Comparison of ENCODE assay signal across 17 cellular contexts in genomic region chrX:43121637-43122036, GRCh38.
A peak's percentile ranks its signal among the peaks of the same experiment; 100 is the strongest.
DNase-seq lines count a peak whose midpoint lies in the region; TF ChIP-seq lines count a peak whose summit lies in the region.
"Had no signal": no experiment of that assay in that cellular context is flagged by ENCODE, and none has a peak within 500 bp of the region (broad histone marks: within the 10 kb centered on the region; RNA-seq: fewer than 3 reads in every experiment).

No MANE protein-coding gene starts in this region.

- H3K79me1 ChIP-seq in mesendoderm (ENCODE audit: low read length), result no peaks in the 10 kb centered on the region

- no CpG with 5 or more reads among the region's 1 CpG for WGBS in mesendoderm (ENCODE audit: extremely low coverage, insufficient coverage, low lambda C conversion rate)

- no peaks in the 10 kb centered on the region for H3K36me3 Mint-ChIP-seq in chondrocyte (ENCODE audit: low read depth)

- H3K4me3 ChIP-seq in LNCaP clone FGC (ENCODE audit: low read depth, low read length) (no peak overlapping the region), mesendoderm (ENCODE audit: low read length) (no peak overlapping the region), MG63 (no peak overlapping the region)
- H3K4me3 ChIP-seq: SK-N-MC had no signal

- no peaks in the 10 kb centered on the region for H3K9me3 Mint-ChIP-seq in chondrocyte (ENCODE audit: low read depth)

- no peak overlapping the region for H3K23ac ChIP-seq in mesendoderm (ENCODE audit: low read length)

- H3K9ac ChIP-seq in mesendoderm (ENCODE audit: low read length), result no peak overlapping the region

- H3K27me3 Mint-ChIP-seq in chondrocyte (ENCODE audit: low read depth), result no peaks in the 10 kb centered on the region
- H3K27me3 Mint-ChIP-seq: progenitor cell of endocrine pancreas had no signal

- H3K4me3 Mint-ChIP-seq in chondrocyte (ENCODE audit: unreplicated experiment), result no peak overlapping the region

- no peaks in the 10 kb centered on the region for H3K4me1 Mint-ChIP-seq in chondrocyte (ENCODE audit: low read depth)

- H2BK5ac ChIP-seq in mesendoderm (ENCODE audit: low read length), result no peak overlapping the region

- no peak overlapping the region for H3K27ac ChIP-seq in mesendoderm (ENCODE audit: low read depth, low read length)
- H3K27ac ChIP-seq: brain microvascular endothelial cell, HL-60, SK-N-MC had no signal

- DNase-seq in NCI-H748 (lab: John Stamatoyannopoulos, UW; ENCODE audit: unreplicated experiment), result peak; percentile 0
- no peak for DNase-seq in NCI-H748 treated with DMSO at 0.1 percent for 48 hours (lab: John Stamatoyannopoulos, UW)
- no peak for DNase-seq in LNCaP clone FGC (ENCODE audit: low read depth)
- DNase-seq in chondrocyte (ENCODE audit: low spot score), result no peak
- DNase-seq in mesendoderm, result peak; percentile 39
- DNase-seq in MG63, result no peak
- DNase-seq in head of caudate nucleus, result no peak
- DNase-seq in NCI-H2029 treated with DMSO at 0.1 percent for 48 hours (lab: John Stamatoyannopoulos, UW), result no peak
- DNase-seq: activated gamma-delta T cell; brain microvascular endothelial cell; HCEC 1CT; kidney; stimulated activated CD4-positive, alpha-beta T cell treated with anti-CD3 and anti-CD28 coated beads, Interleukin-12 subunit alpha, Interleukin-12 subunit beta, amount 100 ng/mL, for 4 hours had no signal

- H3K79me2 ChIP-seq in mesendoderm (ENCODE audit: control insufficient read depth, insufficient read depth, low read length), result no peaks in the 10 kb centered on the region

- no peak overlapping the region for H3K4ac ChIP-seq in mesendoderm (ENCODE audit: low read depth, low read length)

- intact Hi-C loops in head of caudate nucleus (cut with DNase I), result no loop called here

- H4K5ac ChIP-seq in mesendoderm (ENCODE audit: low read length), result no peak overlapping the region

- H3K36me3 ChIP-seq in mesendoderm (ENCODE audit: control insufficient read depth, insufficient read depth, low read length) (no peaks in the 10 kb centered on the region), MG63 (no peaks in the 10 kb centered on the region)
- H3K36me3 ChIP-seq: brain microvascular endothelial cell had no signal

- H2BK120ac ChIP-seq in mesendoderm (ENCODE audit: low read depth, low read length), result no peak overlapping the region

- H3K9me3 ChIP-seq in MG63, result no peaks in the 10 kb centered on the region
- H3K9me3 ChIP-seq: Caco-2 had no signal

- no peak overlapping the region for H2AK5ac ChIP-seq in mesendoderm (ENCODE audit: low read length)

- no peak overlapping the region for H3K18ac ChIP-seq in mesendoderm (ENCODE audit: low read length)

- no peak overlapping the region for H3K56ac ChIP-seq in mesendoderm (ENCODE audit: low read length)

- no peak overlapping the region for H4K8ac ChIP-seq in mesendoderm (ENCODE audit: low read depth, low read length)

- H3K27ac Mint-ChIP-seq in chondrocyte (ENCODE audit: unreplicated experiment), result no peak overlapping the region
- H3K27ac Mint-ChIP-seq: progenitor cell of endocrine pancreas had no signal

- H3K4me2 ChIP-seq in mesendoderm (ENCODE audit: low read length), result no peak overlapping the region

- H2BK15ac ChIP-seq in mesendoderm (replicated peaks; ENCODE audit: low read depth), result no peak overlapping the region

- TF ChIP-seq CTCF in LNCaP clone FGC (IDR thresholded peaks at IDR 0.05; ENCODE audit: control insufficient read depth, extremely low read depth, insufficient read depth) (peak; percentile 21; the same call in 1 of the 2 replicates), chondrocyte (IDR thresholded peaks at IDR 0.05) (peak; percentile 8)

- H3K4me1 ChIP-seq in mesendoderm (ENCODE audit: control insufficient read depth, low read depth, low read length), result no peaks in the 10 kb centered on the region
- H3K4me1 ChIP-seq: Caco-2 had no signal

- H3K27me3 ChIP-seq in mesendoderm (ENCODE audit: insufficient read depth, low read length, poor library complexity) (no peaks in the 10 kb centered on the region), MG63 (no peaks in the 10 kb centered on the region)
- H3K27me3 ChIP-seq: brain microvascular endothelial cell had no signal

Comparison
In these comparisons a context has a peak if more than half of its experiments do, and no peak if none do; other contexts are left out.
1. DNase-seq: peak in NCI-H748 (single experiment) and mesendoderm (single experiment); none in NCI-H748 treated with DMSO at 0.1 percent for 48 hours (single experiment), LNCaP clone FGC (single experiment), chondrocyte (single experiment), MG63 (single experiment), head of caudate nucleus (0 of 42) and NCI-H2029 treated with DMSO at 0.1 percent for 48 hours (single experiment).